Comparison of ENCODE assay signal across 16 cellular contexts in the genomic region with DNA sequence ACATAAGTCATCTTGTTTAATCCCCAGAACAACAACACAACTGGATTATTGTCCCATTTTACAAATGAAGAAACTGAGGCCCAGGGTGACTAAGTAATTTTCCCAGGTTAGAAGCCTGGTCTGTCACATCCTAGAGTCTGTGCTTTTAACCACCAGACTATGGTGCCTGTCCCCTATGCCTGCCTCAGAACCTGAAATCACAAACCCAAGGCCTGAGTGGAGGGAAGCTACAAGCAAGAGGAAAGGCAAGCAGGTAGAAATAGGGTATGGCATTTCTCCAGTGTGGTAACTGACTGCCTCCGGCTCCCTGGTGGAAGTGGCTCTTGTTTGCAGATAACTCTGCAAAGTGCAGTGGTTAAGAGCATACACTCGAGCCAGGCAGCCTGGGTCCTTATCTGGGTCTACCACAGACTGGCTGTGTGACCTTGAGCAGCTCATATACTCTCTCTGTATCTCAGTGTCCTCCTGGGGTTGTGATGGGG. TPM values are rescaled to one million over a fixed set of nuclear protein-coding genes. Genes with fewer than 3 reads are reported as not detected.
A peak's percentile ranks its signal among the peaks of the same experiment; 100 is the strongest.
DNase-seq lines count a peak whose midpoint lies in the region; ATAC-seq and TF ChIP-seq lines count a peak whose summit lies in the region.
"Had no signal": no experiment of that assay in that cellular context is flagged by ENCODE, and none has a peak within 500 bp of the region (broad histone marks: within the 10 kb centered on the region; RNA-seq: fewer than 3 reads in every experiment).

No MANE protein-coding gene starts in this region.

- DNase-seq in activated CD8-positive, alpha-beta memory T cell treated with anti-CD3 and anti-CD28 coated beads, Interleukin-2, amount 10 ng/mL, durations not matched to agents 7 days and 5 days: no peak
- DNase-seq in activated CD8-positive, alpha-beta memory T cell treated with anti-CD3 and anti-CD28 coated beads, Interleukin-2, amount 50 U/mL, for 48 hours: no peak
- DNase-seq in T-helper 2 cell treated with Interferon-gamma antibody and Interleukin-4, amounts not matched to agents 5 μg/mL and 100 μg/mL, for 36 hours (ENCODE audit: low spot score): no peak
- DNase-seq in erythroblast (lab: John Stamatoyannopoulos, UW) (peak; percentile 94 to 98), progenitor cell of endocrine pancreas (ENCODE audit: low spot score, unreplicated experiment) (no peak), NCI-H526 treated with DMSO at 0.1 percent for 48 hours (lab: John Stamatoyannopoulos, UW) (no peak), NCI-H2171 (lab: John Stamatoyannopoulos, UW) (no peak)
- DNase-seq: activated naive CD4-positive, alpha-beta T cell treated with anti-CD3 and anti-CD28 coated beads for 36 hours; caudate nucleus; GOT3; NCI-H2029; NCI-H524 treated with DMSO at 0.1 percent for 48 hours; PC-3; retina had no signal

- CTCF ChIA-PET in activated CD8-positive, alpha-beta memory T cell treated with anti-CD3 and anti-CD28 coated beads, Interleukin-2, amount 10 ng/mL, durations not matched to agents 7 days and 5 days (lab: Charles Lee): interaction anchor here (0.9 to 2.2 kb wide), 5 partner anchors 12 to 485 kb away, joined by 3 to 6 read pairs (median 4); no protein-coding TSS in a partner anchor

- H3K27me3 Mint-ChIP-seq in activated CD8-positive, alpha-beta memory T cell treated with anti-CD3 and anti-CD28 coated beads, Interleukin-2, amount 10 ng/mL, durations not matched to agents 7 days and 5 days: no peaks in the 10 kb centered on the region
- H3K27me3 Mint-ChIP-seq in T-helper 2 cell treated with Interferon-gamma antibody and Interleukin-4, amounts not matched to agents 5 μg/mL and 100 μg/mL, for 36 hours (ENCODE audit: low read depth): no peaks in the 10 kb centered on the region
- H3K27me3 Mint-ChIP-seq in progenitor cell of endocrine pancreas: no peaks in the 10 kb centered on the region

- ATAC-seq in activated CD8-positive, alpha-beta memory T cell treated with anti-CD3 and anti-CD28 coated beads, Interleukin-2, amount 10 ng/mL, durations not matched to agents 7 days and 5 days: no peak
- no peak for ATAC-seq in GM18502 (IDR thresholded peaks at IDR 0.05; ENCODE audit: poor library complexity, unreplicated experiment)
- ATAC-seq: A549, PC-3 had no signal

- TF ChIP-seq POLR2A in erythroblast (IDR thresholded peaks at IDR 0.05; ENCODE audit: low read length): peak; percentile 63

- TF ChIP-seq CTCF in progenitor cell of endocrine pancreas (IDR thresholded peaks at IDR 0.05; ENCODE audit: unreplicated experiment): no peak

- H3K9me3 Mint-ChIP-seq in activated CD8-positive, alpha-beta memory T cell treated with anti-CD3 and anti-CD28 coated beads, Interleukin-2, amount 10 ng/mL, durations not matched to agents 7 days and 5 days (ENCODE audit: low read depth): no peaks in the 10 kb centered on the region
- no peaks in the 10 kb centered on the region for H3K9me3 Mint-ChIP-seq in T-helper 2 cell treated with Interferon-gamma antibody and Interleukin-4, amounts not matched to agents 5 μg/mL and 100 μg/mL, for 36 hours
- H3K9me3 Mint-ChIP-seq in progenitor cell of endocrine pancreas (ENCODE audit: low read depth): no peaks in the 10 kb centered on the region
- H3K9me3 Mint-ChIP-seq: activated naive CD4-positive, alpha-beta T cell treated with anti-CD3 and anti-CD28 coated beads for 36 hours had no signal

- peaks cover 29% of the 10 kb centered on the region for H3K4me1 Mint-ChIP-seq in activated CD8-positive, alpha-beta memory T cell treated with anti-CD3 and anti-CD28 coated beads, Interleukin-2, amount 10 ng/mL, durations not matched to agents 7 days and 5 days
- peaks cover 24% of the 10 kb centered on the region for H3K4me1 Mint-ChIP-seq in T-helper 2 cell treated with Interferon-gamma antibody and Interleukin-4, amounts not matched to agents 5 μg/mL and 100 μg/mL, for 36 hours (ENCODE audit: low read depth)
- peaks cover 25% of the 10 kb centered on the region for H3K4me1 Mint-ChIP-seq in progenitor cell of endocrine pancreas (ENCODE audit: low read depth)

- peak overlapping the region; percentile 24 for H3K4me3 Mint-ChIP-seq in activated CD8-positive, alpha-beta memory T cell treated with anti-CD3 and anti-CD28 coated beads, Interleukin-2, amount 10 ng/mL, durations not matched to agents 7 days and 5 days
- peak overlapping the region; percentile 48 for H3K4me3 Mint-ChIP-seq in T-helper 2 cell treated with Interferon-gamma antibody and Interleukin-4, amounts not matched to agents 5 μg/mL and 100 μg/mL, for 36 hours
- H3K4me3 Mint-ChIP-seq in progenitor cell of endocrine pancreas (ENCODE audit: low read depth): peak overlapping the region; percentile 82

- H3K27ac Mint-ChIP-seq in activated CD8-positive, alpha-beta memory T cell treated with anti-CD3 and anti-CD28 coated beads, Interleukin-2, amount 10 ng/mL, durations not matched to agents 7 days and 5 days: no peak overlapping the region
- no peak overlapping the region for H3K27ac Mint-ChIP-seq in T-helper 2 cell treated with Interferon-gamma antibody and Interleukin-4, amounts not matched to agents 5 μg/mL and 100 μg/mL, for 36 hours
- no peak overlapping the region for H3K27ac Mint-ChIP-seq in progenitor cell of endocrine pancreas
- H3K27ac Mint-ChIP-seq: activated naive CD4-positive, alpha-beta T cell treated with anti-CD3 and anti-CD28 coated beads for 36 hours had no signal

- H3K36me3 Mint-ChIP-seq in activated CD8-positive, alpha-beta memory T cell treated with anti-CD3 and anti-CD28 coated beads, Interleukin-2, amount 10 ng/mL, durations not matched to agents 7 days and 5 days: peaks cover 10% of the 10 kb centered on the region
- peaks cover 12% of the 10 kb centered on the region for H3K36me3 Mint-ChIP-seq in T-helper 2 cell treated with Interferon-gamma antibody and Interleukin-4, amounts not matched to agents 5 μg/mL and 100 μg/mL, for 36 hours (ENCODE audit: low read depth)
- peaks cover 7% of the 10 kb centered on the region for H3K36me3 Mint-ChIP-seq in progenitor cell of endocrine pancreas (ENCODE audit: insufficient read depth)

RNA-seq across cellular contexts. Expression of gene TMEM63B, which starts 2.5 kb away (rescaled TPM):
- 10 to 100 TPM; 11.1 to 11.6 TPM for total RNA-seq in activated CD8-positive, alpha-beta memory T cell treated with anti-CD3 and anti-CD28 coated beads, Interleukin-2, amount 10 ng/mL, durations not matched to agents 7 days and 5 days
- total RNA-seq in progenitor cell of endocrine pancreas: 69.1 and 72.3 TPM in 2 replicates

RNA-seq across cellular contexts. Expression of gene MRPL14, which starts 2.6 kb away (rescaled TPM):
- total RNA-seq in activated CD8-positive, alpha-beta memory T cell treated with anti-CD3 and anti-CD28 coated beads, Interleukin-2, amount 10 ng/mL, durations not matched to agents 7 days and 5 days: 10 to 100 TPM; 45.8 to 47.5 TPM
- total RNA-seq in progenitor cell of endocrine pancreas: 49.9 and 51.1 TPM in 2 replicates

RNA-seq across cellular contexts. Expression of gene CAPN11, which starts 28.7 kb away (rescaled TPM):
- total RNA-seq in activated CD8-positive, alpha-beta memory T cell treated with anti-CD3 and anti-CD28 coated beads, Interleukin-2, amount 10 ng/mL, durations not matched to agents 7 days and 5 days: not detected
- not detected in 2 replicates for total RNA-seq in progenitor cell of endocrine pancreas
- total RNA-seq: activated naive CD4-positive, alpha-beta T cell treated with anti-CD3 and anti-CD28 coated beads for 36 hours; PC-3 had no signal

Comparison
In these comparisons a context has a peak if more than half of its experiments do, and no peak if none do; other contexts are left out.
1. DNase-seq: peak in erythroblast (2 of 2); none in activated CD8-positive, alpha-beta memory T cell treated with anti-CD3 and anti-CD28 coated beads, Interleukin-2, amount 10 ng/mL, durations not matched to agents 7 days and 5 days (single experiment), activated CD8-positive, alpha-beta memory T cell treated with anti-CD3 and anti-CD28 coated beads, Interleukin-2, amount 50 U/mL, for 48 hours (single experiment), T-helper 2 cell treated with Interferon-gamma antibody and Interleukin-4, amounts not matched to agents 5 μg/mL and 100 μg/mL, for 36 hours (single experiment), progenitor cell of endocrine pancreas (single experiment), NCI-H526 treated with DMSO at 0.1 percent for 48 hours (single experiment) and NCI-H2171 (single experiment).
2. H3K4me3 Mint-ChIP-seq: peak in every context shown above with its lines; median percentile 82 in progenitor cell of endocrine pancreas; 48 in T-helper 2 cell treated with Interferon-gamma antibody and Interleukin-4, amounts not matched to agents 5 μg/mL and 100 μg/mL, for 36 hours; 24 in activated CD8-positive, alpha-beta memory T cell treated with anti-CD3 and anti-CD28 coated beads, Interleukin-2, amount 10 ng/mL, durations not matched to agents 7 days and 5 days.